ENCODE assay signal across 28 cellular contexts in genomic region chrX:24902808-24903207, GRCh38.
DNase-seq lines count a peak whose midpoint lies in the region; ATAC-seq, FAIRE-seq and TF ChIP-seq lines count a peak whose summit lies in the region.
"Had no signal": no experiment of that assay in that cellular context is flagged by ENCODE, and none has a peak within 500 bp of the region (broad histone marks: within the 10 kb centered on the region; RNA-seq: fewer than 3 reads in every experiment).

No MANE protein-coding gene starts in this region.

- no peaks in the 10 kb centered on the region for H3K79me2 ChIP-seq in endothelial cell of umbilical vein (ENCODE audit: control insufficient read depth, insufficient read depth, low read length)
- H3K79me2 ChIP-seq: parathyroid adenoma had no signal

- intact Hi-C loops in endothelial cell of umbilical vein (cut with micrococcal nuclease), result no loop called here

- POLR2A ChIA-PET in endothelial cell of umbilical vein (lab: Charles Lee), result no interaction called here

- BruUV-seq in endothelial cell of umbilical vein (replicated peaks; lab: Mats Ljungman, UMichigan), result no TSS peak

- H3K9me3 Mint-ChIP-seq in neural crest cell, result no peaks in the 10 kb centered on the region
- H3K9me3 Mint-ChIP-seq: activated B cell treated with CpG ODN at 0.5 μM for 24 hours; activated T-cell treated with anti-CD3 and anti-CD28 coated beads, Interleukin-2, amount 50 U/mL, for 4 hours; GM23338 had no signal

- H2AFZ ChIP-seq in endothelial cell of umbilical vein (ENCODE audit: low read depth, low read length), result no peak overlapping the region
- H2AFZ ChIP-seq: GM23338, parathyroid adenoma, PC-9 had no signal

- no peak overlapping the region for H3K4me3 ChIP-seq in endothelial cell of umbilical vein (replicated peaks in 1 of 3; ENCODE audit: insufficient read depth in 1 of 3, low read depth in 1 of 3, low read length in 3 of 3)
- H3K4me3 ChIP-seq: GM23338, PC-9, sigmoid colon, tibial artery had no signal

- H3K4me2 ChIP-seq in endothelial cell of umbilical vein (ENCODE audit: insufficient read depth, low read length), result no peak overlapping the region
- H3K4me2 ChIP-seq: GM23338, PC-9 had no signal

- TF ChIP-seq CTCF in endothelial cell of umbilical vein (IDR thresholded peaks at IDR 0.05; ENCODE audit: extremely low read depth in 1 of 2, insufficient read depth in 1 of 2, low read depth in 1 of 2, low read length in 2 of 2), result no peak
- TF ChIP-seq CTCF in neural crest cell (conservative IDR thresholded peaks at IDR 0.05), result no peak
- no peak for TF ChIP-seq CTCF in foreskin keratinocyte (conservative IDR thresholded peaks at IDR 0.05)

- no peaks in the 10 kb centered on the region for H3K9me3 ChIP-seq in endothelial cell of umbilical vein (replicated peaks; ENCODE audit: control insufficient read depth, insufficient read depth, low read length)
- H3K9me3 ChIP-seq: sigmoid colon, tibial artery had no signal

- TF ChIP-seq POLR2A in endothelial cell of umbilical vein (IDR thresholded peaks at IDR 0.05; ENCODE audit: low read depth, low read length), result no peak

- CTCF ChIA-PET in endothelial cell of umbilical vein (lab: Charles Lee), result interaction anchor here (1.3 kb wide), 1 partner anchor 64 kb away, joined by 4 read pairs; no protein-coding TSS in a partner anchor

- no peaks in the 10 kb centered on the region for H3K4me1 Mint-ChIP-seq in neural crest cell
- H3K4me1 Mint-ChIP-seq: activated B cell treated with CpG ODN at 0.5 μM for 24 hours; naive thymus-derived CD4-positive, alpha-beta T cell; T-helper 17 cell had no signal

- H3K36me3 ChIP-seq in endothelial cell of umbilical vein (ENCODE audit: control insufficient read depth in 2 of 2, extremely low read depth in 1 of 2, insufficient read depth in 2 of 2, low read length in 2 of 2), result no peaks in the 10 kb centered on the region
- H3K36me3 ChIP-seq: sigmoid colon, tibial artery had no signal

- H3K4me3 Mint-ChIP-seq in neural crest cell, result no peak overlapping the region
- H3K4me3 Mint-ChIP-seq: activated B cell treated with CpG ODN at 0.5 μM for 24 hours; activated CD8-positive, alpha-beta T cell treated with anti-CD3 and anti-CD28 coated beads, Interleukin-2, amount 10 ng/mL, durations not matched to agents 7 days and 5 days; activated T-cell treated with anti-CD3 and anti-CD28 coated beads, Interleukin-2, amount 50 U/mL, for 4 hours; GM23338; naive thymus-derived CD4-positive, alpha-beta T cell; T-helper 17 cell had no signal

- ATAC-seq in foreskin keratinocyte, result no peak
- ATAC-seq: activated CD8-positive, alpha-beta T cell treated with anti-CD3 and anti-CD28 coated beads, Interleukin-2, amount 10 ng/mL, durations not matched to agents 7 days and 5 days; activated T-cell treated with anti-CD3 and anti-CD28 coated beads, Interleukin-2, amount 50 U/mL, for 4 hours; GM23338; HepG2; naive thymus-derived CD4-positive, alpha-beta T cell; T-helper 17 cell had no signal

- no peaks in the 10 kb centered on the region for H4K20me1 ChIP-seq in endothelial cell of umbilical vein (replicated peaks; ENCODE audit: control insufficient read depth, extremely low read depth, insufficient read depth, low read length)

- DNase-seq in EL, result peak; percentile 60
- DNase-seq in RKO (ENCODE audit: low spot score), result peak; percentile 7
- peak; percentile 3 for DNase-seq in endothelial cell of umbilical vein (ENCODE audit: low read depth, low spot score)
- no peak for DNase-seq in neural crest cell (ENCODE audit: low read depth, low spot score)
- DNase-seq in foreskin keratinocyte, result no peak
- no peak for DNase-seq in middle frontal gyrus (ENCODE audit: extremely low spot score, low spot score)
- DNase-seq in NCI-H1105 treated with DMSO at 0.1 percent for 48 hours (lab: John Stamatoyannopoulos, UW), result no peak
- no peak for DNase-seq in NCI-H226
- DNase-seq: activated B cell treated with CpG ODN at 0.5 μM for 24 hours; activated CD8-positive, alpha-beta T cell treated with anti-CD3 and anti-CD28 coated beads, Interleukin-2, amount 10 ng/mL, durations not matched to agents 7 days and 5 days; activated naive CD4-positive, alpha-beta T cell treated with anti-CD3 and anti-CD28 coated beads, Interleukin-2, amount 50 U/mL, for 16 hours; activated T-cell treated with anti-CD3 and anti-CD28 coated beads, Interleukin-2, amount 50 U/mL, for 4 hours; AML-193; DND-41; hypothalamus; naive thymus-derived CD4-positive, alpha-beta T cell; NCI-H1694; NCI-H345; PC-9; sigmoid colon; stimulated activated CD4-positive, alpha-beta T cell treated with anti-CD3 and anti-CD28 coated beads, Interleukin-1b, Interleukin-23, amount 100 ng/mL, for 48 hours; stimulated activated naive CD4-positive, alpha-beta T cell; T-helper 17 cell; tibial artery had no signal

- H3K4me1 ChIP-seq in endothelial cell of umbilical vein (ENCODE audit: control insufficient read depth, extremely low read depth, insufficient read depth, low read length), result no peaks in the 10 kb centered on the region
- H3K4me1 ChIP-seq in foreskin keratinocyte, result no peaks in the 10 kb centered on the region
- H3K4me1 ChIP-seq: parathyroid adenoma, sigmoid colon, tibial artery had no signal

- dilution Hi-C loops in endothelial cell of umbilical vein (cut with MboI; ENCODE audit: extremely low pct_ligation_motif_present, low sequenced_read_pairs), result no loop called here

- no peaks in the 10 kb centered on the region for H3K27me3 Mint-ChIP-seq in neural crest cell (ENCODE audit: low read depth)
- H3K27me3 Mint-ChIP-seq: activated B cell treated with CpG ODN at 0.5 μM for 24 hours; naive thymus-derived CD4-positive, alpha-beta T cell; T-helper 17 cell had no signal

- no peak for FAIRE-seq in endothelial cell of umbilical vein (lab: Jason Lieb, UNC)
- FAIRE-seq: HepG2, keratinocyte had no signal

- H3K27me3 ChIP-seq in endothelial cell of umbilical vein (ENCODE audit: control insufficient read depth in 2 of 2, insufficient read depth in 2 of 2, low read length in 2 of 2), result no peaks in the 10 kb centered on the region
- no peaks in the 10 kb centered on the region for H3K27me3 ChIP-seq in foreskin keratinocyte
- H3K27me3 ChIP-seq: sigmoid colon, tibial artery had no signal

- peaks cover 28% of the 10 kb centered on the region for H3K36me3 Mint-ChIP-seq in neural crest cell (ENCODE audit: low read depth)

- H3K9me1 ChIP-seq in endothelial cell of umbilical vein (replicated peaks; ENCODE audit: control insufficient read depth, extremely low read depth, insufficient read depth, low read length), result no peaks in the 10 kb centered on the region

- H3K27ac ChIP-seq in endothelial cell of umbilical vein (ENCODE audit: insufficient read depth, low read depth, low read length) (no peak overlapping the region), foreskin keratinocyte (no peak overlapping the region)
- H3K27ac ChIP-seq: parathyroid adenoma, PC-9, sigmoid colon, tibial artery had no signal

- peak overlapping the region; percentile 88 for H3K27ac Mint-ChIP-seq in neural crest cell (ENCODE audit: unreplicated experiment)
- H3K27ac Mint-ChIP-seq: activated B cell treated with CpG ODN at 0.5 μM for 24 hours; activated CD8-positive, alpha-beta T cell treated with anti-CD3 and anti-CD28 coated beads, Interleukin-2, amount 10 ng/mL, durations not matched to agents 7 days and 5 days; GM23338; naive thymus-derived CD4-positive, alpha-beta T cell; T-helper 17 cell had no signal

- H3K9ac ChIP-seq in endothelial cell of umbilical vein (replicated peaks; ENCODE audit: extremely low read depth, insufficient read depth, low read length), result no peak overlapping the region
- H3K9ac ChIP-seq: parathyroid adenoma had no signal

TF ChIP-seq in endothelial cell of umbilical vein, 7 proteins besides CTCF, POLR2A, EP300 and RAD21:
- TF ChIP-seq FOS (IDR thresholded peaks at IDR 0.05; ENCODE audit: borderline replicate concordance, insufficient read depth, low read length) (peak; percentile 14), MYC (IDR thresholded peaks at IDR 0.05; ENCODE audit: low read depth, low read length) (no peak)

Comparison
In these comparisons a context has a peak if more than half of its experiments do, and no peak if none do; other contexts are left out.
1. DNase-seq: peak in EL (single experiment), RKO (single experiment) and endothelial cell of umbilical vein (single experiment); none in neural crest cell (single experiment), foreskin keratinocyte (0 of 2), middle frontal gyrus (single experiment), NCI-H1105 treated with DMSO at 0.1 percent for 48 hours (single experiment) and NCI-H226 (single experiment).